Comparison of ENCODE assay signal across 14 cellular contexts in the genomic region with DNA sequence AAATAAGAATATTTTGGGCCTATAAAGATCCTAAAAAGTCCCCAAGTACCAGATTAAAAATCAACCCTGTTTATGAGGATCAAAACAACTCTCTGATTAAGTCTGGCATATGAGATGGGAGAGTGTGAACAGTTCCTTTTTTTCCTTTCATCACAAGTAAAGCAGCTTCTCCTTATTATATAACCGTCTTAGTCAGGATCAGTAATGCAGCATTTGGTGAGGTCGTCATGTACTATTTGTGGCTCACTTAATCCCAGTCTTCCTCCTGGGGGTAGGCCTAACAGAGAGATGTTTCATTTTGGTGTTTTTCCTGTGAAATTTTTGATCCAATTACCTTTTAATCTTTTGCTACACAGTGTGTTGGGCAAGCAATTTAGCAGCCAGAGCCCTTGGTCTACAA.
DNase-seq lines count a peak whose midpoint lies in the region; ATAC-seq lines count a peak whose summit lies in the region.
"Had no signal": no experiment of that assay in that cellular context is flagged by ENCODE, and none has a peak within 500 bp of the region (broad histone marks: within the 10 kb centered on the region; RNA-seq: fewer than 3 reads in every experiment).

No MANE protein-coding gene starts in this region.

- H3K9ac ChIP-seq in adipocyte (ENCODE audit: low read length): no peak overlapping the region

- no peak overlapping the region for H3K27ac Mint-ChIP-seq in activated CD8-positive, alpha-beta memory T cell treated with anti-CD3 and anti-CD28 coated beads, Interleukin-2, amount 10 ng/mL, durations not matched to agents 7 days and 5 days
- no peak overlapping the region for H3K27ac Mint-ChIP-seq in activated CD8-positive, alpha-beta T cell treated with anti-CD3 and anti-CD28 coated beads, Interleukin-2, amount 10 ng/mL, durations not matched to agents 7 days and 5 days
- H3K27ac Mint-ChIP-seq: stimulated activated naive CD8-positive, alpha-beta T cell treated with anti-CD3 and anti-CD28 coated beads, Interleukin-15, amount 100 ng/mL, for 72 hours had no signal

- POLR2A ChIA-PET in activated CD8-positive, alpha-beta T cell treated with anti-CD3 and anti-CD28 coated beads, Interleukin-2, amount 10 ng/mL, durations not matched to agents 7 days and 5 days (lab: Charles Lee): no interaction called here

- ATAC-seq in left ventricle myocardium superior (peak; percentile 82), GM21619 (IDR thresholded peaks at IDR 0.05; ENCODE audit: unreplicated experiment) (no peak)
- ATAC-seq in activated CD8-positive, alpha-beta memory T cell treated with anti-CD3 and anti-CD28 coated beads, Interleukin-2, amount 10 ng/mL, durations not matched to agents 7 days and 5 days: no peak
- ATAC-seq in activated CD8-positive, alpha-beta T cell treated with anti-CD3 and anti-CD28 coated beads, Interleukin-2, amount 10 ng/mL, durations not matched to agents 7 days and 5 days: no peak
- ATAC-seq: K562; stimulated activated naive CD8-positive, alpha-beta T cell treated with anti-CD3 and anti-CD28 coated beads, Interleukin-15, amount 100 ng/mL, for 72 hours had no signal

- H3K4me3 Mint-ChIP-seq in activated CD8-positive, alpha-beta memory T cell treated with anti-CD3 and anti-CD28 coated beads, Interleukin-2, amount 10 ng/mL, durations not matched to agents 7 days and 5 days: no peak overlapping the region
- no peak overlapping the region for H3K4me3 Mint-ChIP-seq in activated CD8-positive, alpha-beta T cell treated with anti-CD3 and anti-CD28 coated beads, Interleukin-2, amount 10 ng/mL, durations not matched to agents 7 days and 5 days
- H3K4me3 Mint-ChIP-seq: central memory CD8-positive, alpha-beta T cell; stimulated activated naive CD8-positive, alpha-beta T cell treated with anti-CD3 and anti-CD28 coated beads, Interleukin-15, amount 100 ng/mL, for 72 hours had no signal

- H3K9me3 Mint-ChIP-seq in activated CD8-positive, alpha-beta memory T cell treated with anti-CD3 and anti-CD28 coated beads, Interleukin-2, amount 10 ng/mL, durations not matched to agents 7 days and 5 days (ENCODE audit: low read depth): no peaks in the 10 kb centered on the region
- no peaks in the 10 kb centered on the region for H3K9me3 Mint-ChIP-seq in activated CD8-positive, alpha-beta T cell treated with anti-CD3 and anti-CD28 coated beads, Interleukin-2, amount 10 ng/mL, durations not matched to agents 7 days and 5 days (ENCODE audit: insufficient read depth)
- H3K9me3 Mint-ChIP-seq: central memory CD8-positive, alpha-beta T cell; stimulated activated naive CD8-positive, alpha-beta T cell treated with anti-CD3 and anti-CD28 coated beads, Interleukin-15, amount 100 ng/mL, for 72 hours had no signal

- no peaks in the 10 kb centered on the region for H3K36me3 Mint-ChIP-seq in activated CD8-positive, alpha-beta memory T cell treated with anti-CD3 and anti-CD28 coated beads, Interleukin-2, amount 10 ng/mL, durations not matched to agents 7 days and 5 days
- no peaks in the 10 kb centered on the region for H3K36me3 Mint-ChIP-seq in activated CD8-positive, alpha-beta T cell treated with anti-CD3 and anti-CD28 coated beads, Interleukin-2, amount 10 ng/mL, durations not matched to agents 7 days and 5 days (ENCODE audit: low read depth)

- no peaks in the 10 kb centered on the region for H3K27me3 ChIP-seq in adipocyte (replicated peaks; ENCODE audit: control insufficient read depth, insufficient read depth, low read length)
- H3K27me3 ChIP-seq: neutrophil had no signal

- intact Hi-C loops in left ventricle myocardium superior (cut with micrococcal nuclease): no loop called here

- no peaks in the 10 kb centered on the region for H3K36me3 ChIP-seq in adipocyte (ENCODE audit: control insufficient read depth, insufficient read depth, low read length, severe bottlenecking)
- H3K36me3 ChIP-seq: neutrophil had no signal

- CTCF ChIA-PET in activated CD8-positive, alpha-beta memory T cell treated with anti-CD3 and anti-CD28 coated beads, Interleukin-2, amount 10 ng/mL, durations not matched to agents 7 days and 5 days (lab: Charles Lee): no interaction called here
- CTCF ChIA-PET in activated CD8-positive, alpha-beta T cell treated with anti-CD3 and anti-CD28 coated beads, Interleukin-2, amount 10 ng/mL, durations not matched to agents 7 days and 5 days (lab: Charles Lee): no interaction called here

- H3K4me1 ChIP-seq in adipocyte (ENCODE audit: control insufficient read depth, insufficient read depth, low read length): peaks cover 15% of the 10 kb centered on the region

- no peaks in the 10 kb centered on the region for H3K4me1 Mint-ChIP-seq in activated CD8-positive, alpha-beta memory T cell treated with anti-CD3 and anti-CD28 coated beads, Interleukin-2, amount 10 ng/mL, durations not matched to agents 7 days and 5 days
- no peaks in the 10 kb centered on the region for H3K4me1 Mint-ChIP-seq in activated CD8-positive, alpha-beta T cell treated with anti-CD3 and anti-CD28 coated beads, Interleukin-2, amount 10 ng/mL, durations not matched to agents 7 days and 5 days (ENCODE audit: low read depth)
- H3K4me1 Mint-ChIP-seq: central memory CD8-positive, alpha-beta T cell; stimulated activated naive CD8-positive, alpha-beta T cell treated with anti-CD3 and anti-CD28 coated beads, Interleukin-15, amount 100 ng/mL, for 72 hours had no signal

- H3K27me3 Mint-ChIP-seq in activated CD8-positive, alpha-beta memory T cell treated with anti-CD3 and anti-CD28 coated beads, Interleukin-2, amount 10 ng/mL, durations not matched to agents 7 days and 5 days: no peaks in the 10 kb centered on the region
- H3K27me3 Mint-ChIP-seq in activated CD8-positive, alpha-beta T cell treated with anti-CD3 and anti-CD28 coated beads, Interleukin-2, amount 10 ng/mL, durations not matched to agents 7 days and 5 days (ENCODE audit: low read depth): no peaks in the 10 kb centered on the region
- H3K27me3 Mint-ChIP-seq: stimulated activated naive CD8-positive, alpha-beta T cell treated with anti-CD3 and anti-CD28 coated beads, Interleukin-15, amount 100 ng/mL, for 72 hours had no signal

- H3K4me3 ChIP-seq in adipocyte (ENCODE audit: low read length) (no peak overlapping the region), skeletal muscle cell (ENCODE audit: low read depth, low read length) (no peak overlapping the region)
- H3K4me3 ChIP-seq: K562 had no signal

- DNase-seq in HCEC 1CT (peak; percentile 88), adipocyte (ENCODE audit: low read depth) (peak; percentile 43), left ventricle myocardium superior (no peak), skeletal muscle cell (ENCODE audit: low read depth) (peak; percentile 47), GOT3 (lab: John Stamatoyannopoulos, UW) (no peak)
- DNase-seq in activated CD8-positive, alpha-beta memory T cell treated with anti-CD3 and anti-CD28 coated beads, Interleukin-2, amount 10 ng/mL, durations not matched to agents 7 days and 5 days: no peak
- no peak for DNase-seq in activated CD8-positive, alpha-beta T cell treated with anti-CD3 and anti-CD28 coated beads, Interleukin-2, amount 10 ng/mL, durations not matched to agents 7 days and 5 days
- DNase-seq: Calu3; stimulated activated CD4-positive, alpha-beta T cell treated with anti-CD3 and anti-CD28 coated beads, Interleukin-4, amount 100 ng/mL, for 24 hours; stimulated activated naive CD8-positive, alpha-beta T cell treated with anti-CD3 and anti-CD28 coated beads, Interleukin-15, amount 100 ng/mL, for 72 hours had no signal

- H3K9me3 ChIP-seq in adipocyte (ENCODE audit: control insufficient read depth, low read length): no peaks in the 10 kb centered on the region
- H3K9me3 ChIP-seq: neutrophil had no signal

Comparison
In these comparisons a context has a peak if more than half of its experiments do, and no peak if none do; other contexts are left out.
1. DNase-seq: peak in HCEC 1CT (single experiment), adipocyte (single experiment) and skeletal muscle cell (single experiment); none in left ventricle myocardium superior (single experiment), GOT3 (single experiment), activated CD8-positive, alpha-beta memory T cell treated with anti-CD3 and anti-CD28 coated beads, Interleukin-2, amount 10 ng/mL, durations not matched to agents 7 days and 5 days (single experiment) and activated CD8-positive, alpha-beta T cell treated with anti-CD3 and anti-CD28 coated beads, Interleukin-2, amount 10 ng/mL, durations not matched to agents 7 days and 5 days (single experiment).